In the genomic region with DNA sequence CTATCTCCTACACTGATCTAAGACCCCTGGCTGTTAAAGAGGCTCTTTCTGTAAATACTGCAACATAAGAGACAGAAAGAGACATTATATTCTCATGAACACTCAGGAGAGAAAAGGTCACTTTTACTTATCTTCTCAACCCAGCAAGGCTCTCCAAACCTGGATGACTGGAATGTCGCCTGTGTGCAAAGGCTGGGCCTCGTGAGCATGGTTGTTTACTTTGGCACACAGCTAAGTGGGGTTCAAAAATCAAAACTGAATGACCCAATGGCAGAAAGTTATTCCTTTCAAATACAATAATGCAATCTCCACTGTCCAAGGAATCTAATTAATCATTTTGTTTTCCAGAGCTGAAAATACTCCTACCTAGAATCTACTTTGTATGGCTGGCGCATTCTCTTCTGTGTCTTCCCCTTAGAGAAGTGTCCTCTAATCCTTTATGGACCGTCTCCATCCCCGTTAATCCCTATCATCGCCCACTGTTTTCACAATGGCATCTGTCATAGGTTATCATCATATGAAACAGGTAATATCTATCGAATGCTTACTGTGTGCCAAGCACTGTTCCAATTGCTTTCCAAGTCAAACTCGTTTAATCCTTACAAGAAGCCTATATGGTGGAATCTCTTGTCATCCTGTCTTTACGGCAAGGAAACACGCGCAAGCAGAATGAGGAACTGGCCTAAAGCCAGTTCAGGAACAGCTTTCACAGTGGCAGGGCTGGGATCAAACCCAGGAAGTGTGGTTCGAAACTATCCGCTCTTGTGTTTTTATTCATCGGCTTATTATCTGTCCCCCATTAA, we compare ENCODE assay signal across 8 cellular contexts. TPM values are rescaled to one million over a fixed set of nuclear protein-coding genes. Genes with fewer than 3 reads are reported as not detected.
DNase-seq lines count a peak whose midpoint lies in the region; ATAC-seq and TF ChIP-seq lines count a peak whose summit lies in the region.

No MANE protein-coding gene starts in this region.

- peaks cover 15% of the 10 kb centered on the region for H3K4me1 ChIP-seq in ACC112 (ENCODE audit: control insufficient read depth, insufficient read depth, low read length, unreplicated experiment)
- peaks cover 5% of the 10 kb centered on the region for H3K4me1 ChIP-seq in mesenchymal stem cell (ENCODE audit: control insufficient read depth, insufficient read depth, low read depth, low read length)

- H3K79me1 ChIP-seq in mesenchymal stem cell (replicated peaks; ENCODE audit: low read length, poor library complexity, severe bottlenecking) = peaks cover 22% of the 10 kb centered on the region

- peaks cover 29% of the 10 kb centered on the region for H3K79me2 ChIP-seq in ACC112 (ENCODE audit: control insufficient read depth, insufficient read depth, low read length, unreplicated experiment)

- H3K14ac ChIP-seq in mesenchymal stem cell (ENCODE audit: low read length in 2 of 2) = no peak overlapping the region

- H3K27ac ChIP-seq in ACC112 (ENCODE audit: low read depth, low read length) (no peak overlapping the region), HL-60 (replicated peaks) (peak overlapping the region; percentile 83), mesenchymal stem cell (ENCODE audit: low read length, poor library complexity, severe bottlenecking) (no peak overlapping the region)

- H3K27me3 ChIP-seq in ACC112 (ENCODE audit: insufficient read depth, low read length) (no peaks in the 10 kb centered on the region), HL-60 (ENCODE audit: insufficient read depth, poor library complexity, severe bottlenecking) (no peaks in the 10 kb centered on the region), mesenchymal stem cell (ENCODE audit: control insufficient read depth in 1 of 2, insufficient read depth in 1 of 2, low read length in 2 of 2) (no peaks in the 10 kb centered on the region)

- DNase-seq in HL-60 (ENCODE audit: low read depth in 1 of 2, low spot score in 1 of 2) (peak in 1 of 2 experiments; percentile 60), mesenchymal stem cell (peak; percentile 8), putamen (ENCODE audit: low spot score) (no peak), germinal center (ENCODE audit: low spot score) (no peak)
- DNase-seq in activated naive CD8-positive, alpha-beta T cell treated with anti-CD3 and anti-CD28 coated beads, Interleukin-2, amount 50 U/mL, for 24 hours = no peak
- no peak for DNase-seq in stimulated activated naive CD4-positive, alpha-beta T cell treated with Interleukin-2 at 50 U/mL for 16 hours (lab: John Stamatoyannopoulos, UW)

- H3K4me3 ChIP-seq in ACC112 (ENCODE audit: low read depth, low read length) = peak overlapping the region; percentile 84
- peak overlapping the region; percentile 94 for H3K4me3 ChIP-seq in HL-60 (replicated peaks; ENCODE audit: insufficient read depth, low read length)
- peak overlapping the region in 1 of 2 experiments; percentile 100 for H3K4me3 ChIP-seq in mesenchymal stem cell (ENCODE audit: insufficient read depth in 1 of 2, low read depth in 1 of 2, low read length in 2 of 2)

- no peak overlapping the region for H4K8ac ChIP-seq in mesenchymal stem cell (ENCODE audit: low read length)

- no peaks in the 10 kb centered on the region for H3K9me3 ChIP-seq in mesenchymal stem cell (ENCODE audit: control insufficient read depth, low read length)

- peak overlapping the region in 1 of 2 experiments; percentile 29 for H3K18ac ChIP-seq in mesenchymal stem cell (ENCODE audit: low read depth in 1 of 2, low read length in 2 of 2)

- no peaks in the 10 kb centered on the region for H3K27me3 Mint-ChIP-seq in activated naive CD8-positive, alpha-beta T cell treated with anti-CD3 and anti-CD28 coated beads, Interleukin-2, amount 50 U/mL, for 24 hours

- H2BK15ac ChIP-seq in mesenchymal stem cell (ENCODE audit: low read depth, poor library complexity, severe bottlenecking) = no peak overlapping the region

- no peak overlapping the region for H2AK5ac ChIP-seq in mesenchymal stem cell (ENCODE audit: low read length, severe bottlenecking)

- H2BK120ac ChIP-seq in mesenchymal stem cell (ENCODE audit: low read depth, low read length) = no peak overlapping the region

- H3K4ac ChIP-seq in mesenchymal stem cell (ENCODE audit: low read depth in 1 of 2, low read length in 2 of 2) = peak overlapping the region in 1 of 2 experiments; percentile 28

- no peak overlapping the region for H4K91ac ChIP-seq in mesenchymal stem cell (ENCODE audit: low read length)

- TF ChIP-seq CTCF in HL-60 (IDR thresholded peaks at IDR 0.05; ENCODE audit: insufficient read depth, low read length) = no peak

- no peak overlapping the region for H2BK12ac ChIP-seq in mesenchymal stem cell (ENCODE audit: low read length in 2 of 2)

- 92% methylated on average over 14 of the region's 14 CpGs for WGBS in mesenchymal stem cell

- no peak overlapping the region for H3K23ac ChIP-seq in mesenchymal stem cell (ENCODE audit: low read length in 2 of 2)

- ATAC-seq in activated naive CD8-positive, alpha-beta T cell treated with anti-CD3 and anti-CD28 coated beads, Interleukin-2, amount 50 U/mL, for 24 hours = no peak
- ATAC-seq in GM18502 (IDR thresholded peaks at IDR 0.05; ENCODE audit: poor library complexity, unreplicated experiment) = no peak

- no peak overlapping the region for H2BK5ac ChIP-seq in mesenchymal stem cell (ENCODE audit: low read depth, low read length, poor library complexity, severe bottlenecking)

- peaks cover 38% of the 10 kb centered on the region for H3K4me1 Mint-ChIP-seq in activated naive CD8-positive, alpha-beta T cell treated with anti-CD3 and anti-CD28 coated beads, Interleukin-2, amount 50 U/mL, for 24 hours

- no peak overlapping the region for H2AFZ ChIP-seq in ACC112 (ENCODE audit: low read length, unreplicated experiment)
- no peak overlapping the region for H2AFZ ChIP-seq in mesenchymal stem cell (ENCODE audit: low read depth, low read length)

- peak overlapping the region; percentile 59 for H3K27ac Mint-ChIP-seq in activated naive CD8-positive, alpha-beta T cell treated with anti-CD3 and anti-CD28 coated beads, Interleukin-2, amount 50 U/mL, for 24 hours

- H3K9me3 Mint-ChIP-seq in activated naive CD8-positive, alpha-beta T cell treated with anti-CD3 and anti-CD28 coated beads, Interleukin-2, amount 50 U/mL, for 24 hours = no peaks in the 10 kb centered on the region

- peak overlapping the region; percentile 92 for H3K9ac ChIP-seq in mesenchymal stem cell (ENCODE audit: low read length)

- peak overlapping the region; percentile 100 for H3K4me3 Mint-ChIP-seq in activated naive CD8-positive, alpha-beta T cell treated with anti-CD3 and anti-CD28 coated beads, Interleukin-2, amount 50 U/mL, for 24 hours

- H3K36me3 Mint-ChIP-seq in activated naive CD8-positive, alpha-beta T cell treated with anti-CD3 and anti-CD28 coated beads, Interleukin-2, amount 50 U/mL, for 24 hours (ENCODE audit: low read depth) = peaks cover 18% of the 10 kb centered on the region

- H3K36me3 ChIP-seq in ACC112 (ENCODE audit: insufficient read depth, low read length) (peaks cover under 1% of the 10 kb centered on the region; the same call in 1 of the 2 replicates), mesenchymal stem cell (ENCODE audit: control insufficient read depth in 1 of 2, insufficient read depth in 2 of 2, low read depth in 1 of 2, low read length in 2 of 2) (peaks cover 3 to 9% of the 10 kb centered on the region in 2 experiments)

- no peak overlapping the region for H3K4me2 ChIP-seq in mesenchymal stem cell (ENCODE audit: low read length, poor library complexity, severe bottlenecking)

RNA-seq across cellular contexts. Expression of a gene that starts 1.3 kb away (rescaled TPM):
- polyA plus RNA-seq in mesenchymal stem cell (2013, experiment 1 of 2) = 2.8 TPM
- 2.5 TPM for polyA plus RNA-seq in mesenchymal stem cell (2013, experiment 2 of 2)

RNA-seq across cellular contexts. Expression of a gene that starts 32.9 kb away (rescaled TPM):
- polyA plus RNA-seq in mesenchymal stem cell (2013, experiment 1 of 2) = 0.01 TPM
- not detected for polyA plus RNA-seq in mesenchymal stem cell (2013, experiment 2 of 2)

RNA-seq across cellular contexts. Expression of a gene that starts 44.4 kb away (rescaled TPM):
- 3.6 TPM for polyA plus RNA-seq in mesenchymal stem cell (2013, experiment 1 of 2)
- polyA plus RNA-seq in mesenchymal stem cell (2013, experiment 2 of 2) = 3.5 TPM
